In the genomic region with DNA sequence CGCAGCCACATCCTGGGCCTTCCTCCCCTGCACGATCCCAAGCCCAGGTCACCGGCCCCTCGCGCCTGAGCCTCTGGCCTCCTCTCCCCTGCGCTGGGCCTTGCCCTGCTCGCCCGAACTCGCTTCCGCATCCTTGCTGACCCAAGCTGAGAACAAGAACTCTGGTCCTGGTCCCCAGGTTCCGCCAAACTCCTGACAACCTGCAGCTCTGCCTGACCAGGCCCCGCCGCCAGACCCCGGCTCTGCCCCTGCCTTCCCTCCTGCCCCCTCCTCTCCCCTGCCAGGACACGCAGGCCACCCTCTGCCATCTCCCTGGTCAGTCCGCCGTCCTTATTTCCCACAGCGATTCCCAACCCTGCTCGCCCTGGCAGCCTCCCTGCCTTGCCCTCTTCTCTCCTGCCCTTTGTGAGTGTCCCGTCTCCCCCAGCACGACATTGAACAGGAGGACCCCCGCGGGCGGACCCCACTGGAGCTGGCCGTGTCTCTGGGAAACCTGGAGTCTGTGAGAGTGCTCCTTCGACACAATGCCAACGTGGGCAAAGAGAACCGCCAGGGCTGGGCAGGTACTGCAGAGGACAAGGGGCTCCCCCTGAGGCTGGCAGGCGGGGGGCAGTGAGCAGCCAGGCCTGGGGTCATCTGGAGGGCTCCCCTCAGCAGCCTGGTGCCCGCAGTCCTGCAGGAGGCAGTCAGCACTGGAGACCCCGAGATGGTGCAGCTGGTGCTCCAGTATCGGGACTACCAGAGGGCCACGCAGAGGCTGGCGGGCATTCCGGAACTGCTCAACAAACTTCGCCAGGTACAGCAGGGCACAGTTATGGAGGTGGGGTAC, we compare ENCODE assay signal across 8 cellular contexts. TPM values are rescaled to one million over a fixed set of nuclear protein-coding genes. Genes with fewer than 3 reads are reported as not detected.
DNase-seq lines count a peak whose midpoint lies in the region; ATAC-seq and TF ChIP-seq lines count a peak whose summit lies in the region.

No MANE protein-coding gene starts in this region.

- no peaks in the 10 kb centered on the region for H3K9me3 ChIP-seq in HEK293 (ENCODE audit: control insufficient read depth, insufficient read depth, low read depth, low read length)
- H3K9me3 ChIP-seq in ascending aorta, result no peaks in the 10 kb centered on the region

- CTCF ChIA-PET in HEK293 (lab: Yijun Ruan, JAX), result interaction anchor here (0.7 to 3.9 kb wide), 3 partner anchors 28 to 302 kb away, joined by 4 to 17 read pairs (median 6); no protein-coding TSS in a partner anchor

- H3K9me3 Mint-ChIP-seq in immature natural killer cell, result peaks cover 0 to 3% (median 0%) of the 10 kb centered on the region in 6 donors
- no peaks in the 10 kb centered on the region for H3K9me3 Mint-ChIP-seq in stimulated activated naive CD8-positive, alpha-beta T cell treated with anti-CD3 and anti-CD28 coated beads, Interleukin-15, amount 100 ng/mL, for 72 hours

- peak overlapping the region; percentile 81 for H3K4me3 ChIP-seq in HEK293 (ENCODE audit: low read depth, low read length)
- H3K4me3 ChIP-seq in ascending aorta, result peak overlapping the region; percentile 76 to 87

- H3K36me3 ChIP-seq in HEK293 (ENCODE audit: control insufficient read depth in 2 of 2, insufficient read depth in 1 of 2, low read length in 2 of 2) (peaks cover 6 to 72% of the 10 kb centered on the region in 2 experiments; a peak in 2 of 3 replicates), ascending aorta (peaks cover 19 to 41% of the 10 kb centered on the region in 2 donors)

- H3K27me3 ChIP-seq in ascending aorta, result no peaks in the 10 kb centered on the region

- POLR2A ChIA-PET in HEK293 (lab: Yijun Ruan, JAX), result interaction anchor here (1.1 to 3.0 kb wide), 4 partner anchors 10 to 28 kb away, joined by 3 to 26 read pairs (median 17); a partner anchor contains a TSS

- H3K27ac ChIP-seq in 22Rv1, result peak overlapping the region; percentile 91
- peak overlapping the region; percentile 70 for H3K27ac ChIP-seq in HEK293 (ENCODE audit: extremely low read depth, low read depth, low read length)
- peak overlapping the region; percentile 91 to 98 for H3K27ac ChIP-seq in ascending aorta

- intact Hi-C loops in ascending aorta (cut with DNase I), result loop anchor here (1.0 to 2.0 kb wide), 5 partner anchors 13 to 49 kb away; a partner anchor contains a TSS

- no peak for ATAC-seq in stimulated activated naive CD8-positive, alpha-beta T cell treated with anti-CD3 and anti-CD28 coated beads, Interleukin-15, amount 100 ng/mL, for 72 hours
- ATAC-seq in HG03469 (IDR thresholded peaks at IDR 0.05; ENCODE audit: unreplicated experiment), result no peak

- H3K27me3 Mint-ChIP-seq in immature natural killer cell (ENCODE audit: low read depth in 3 of 3), result peaks cover 24 to 51% (median 30%) of the 10 kb centered on the region in 3 donors
- no peaks in the 10 kb centered on the region for H3K27me3 Mint-ChIP-seq in stimulated activated naive CD8-positive, alpha-beta T cell treated with anti-CD3 and anti-CD28 coated beads, Interleukin-15, amount 100 ng/mL, for 72 hours

- H3K4me1 Mint-ChIP-seq in immature natural killer cell, result peaks cover 46 to 65% of the 10 kb centered on the region in 2 donors
- H3K4me1 Mint-ChIP-seq in stimulated activated naive CD8-positive, alpha-beta T cell treated with anti-CD3 and anti-CD28 coated beads, Interleukin-15, amount 100 ng/mL, for 72 hours, result peaks cover 83% of the 10 kb centered on the region

- H3K4me1 ChIP-seq in HEK293 (ENCODE audit: control insufficient read depth, insufficient read depth, low read length) (no peaks in the 10 kb centered on the region), ascending aorta (peaks cover 14 to 38% of the 10 kb centered on the region in 2 donors)

- peak overlapping the region; percentile 82 to 94 (median 88) for H3K27ac Mint-ChIP-seq in immature natural killer cell
- H3K27ac Mint-ChIP-seq in stimulated activated naive CD8-positive, alpha-beta T cell treated with anti-CD3 and anti-CD28 coated beads, Interleukin-15, amount 100 ng/mL, for 72 hours, result peak overlapping the region; percentile 87 to 99

- H3K4me3 Mint-ChIP-seq in immature natural killer cell, result peak overlapping the region; percentile 84 to 91 (median 89)
- H3K4me3 Mint-ChIP-seq in stimulated activated naive CD8-positive, alpha-beta T cell treated with anti-CD3 and anti-CD28 coated beads, Interleukin-15, amount 100 ng/mL, for 72 hours, result peak overlapping the region; percentile 90 to 99

- peaks cover 0 to 8% (median 7%) of the 10 kb centered on the region in 3 donors for H3K36me3 Mint-ChIP-seq in immature natural killer cell

- DNase-seq in ascending aorta (ENCODE audit: low spot score in 2 of 2) (no peak), immature natural killer cell (no peak), glomerular visceral epithelial cell (ENCODE audit: extremely low spot score) (no peak), amniotic stem cell (lab: John Stamatoyannopoulos, UW) (no peak)
- DNase-seq in stimulated activated naive CD8-positive, alpha-beta T cell treated with anti-CD3 and anti-CD28 coated beads, Interleukin-15, amount 100 ng/mL, for 72 hours, result peak in 1 of 2 donors; percentile 52

- TF ChIP-seq CTCF in 22Rv1 (IDR thresholded peaks at IDR 0.05) (no peak), HEK293 (tag by site-specific recombination; IDR thresholded peaks at IDR 0.05) (no peak), ascending aorta (IDR thresholded peaks at IDR 0.05) (no peak)

TF ChIP-seq in HEK293, 187 proteins besides CTCF, POLR2A, EP300 and RAD21 (continues in another document):
- TF ChIP-seq ZNF341 (tag by site-specific recombination; IDR thresholded peaks at IDR 0.05; ENCODE audit: low read depth) (no peak), KLF9 (tag by site-specific recombination; IDR thresholded peaks at IDR 0.05; ENCODE audit: low read depth) (no peak), ZNF169 (tag by site-specific recombination; IDR thresholded peaks at IDR 0.05) (no peak), ZNF600 (tag by site-specific recombination; IDR thresholded peaks at IDR 0.05) (peak; percentile 56; the same call in 1 of the 2 replicates), ZNF776 (tag by site-specific recombination; IDR thresholded peaks at IDR 0.05; ENCODE audit: borderline replicate concordance) (no peak), ZNF785 (tag by site-specific recombination; IDR thresholded peaks at IDR 0.05) (no peak), ZNF146 (tag by site-specific recombination; IDR thresholded peaks at IDR 0.05) (no peak), ZIC2 (tag by site-specific recombination; IDR thresholded peaks at IDR 0.05) (peak; percentile 11; the same call in 1 of the 2 replicates)
- TF ChIP-seq, protein P1, sequence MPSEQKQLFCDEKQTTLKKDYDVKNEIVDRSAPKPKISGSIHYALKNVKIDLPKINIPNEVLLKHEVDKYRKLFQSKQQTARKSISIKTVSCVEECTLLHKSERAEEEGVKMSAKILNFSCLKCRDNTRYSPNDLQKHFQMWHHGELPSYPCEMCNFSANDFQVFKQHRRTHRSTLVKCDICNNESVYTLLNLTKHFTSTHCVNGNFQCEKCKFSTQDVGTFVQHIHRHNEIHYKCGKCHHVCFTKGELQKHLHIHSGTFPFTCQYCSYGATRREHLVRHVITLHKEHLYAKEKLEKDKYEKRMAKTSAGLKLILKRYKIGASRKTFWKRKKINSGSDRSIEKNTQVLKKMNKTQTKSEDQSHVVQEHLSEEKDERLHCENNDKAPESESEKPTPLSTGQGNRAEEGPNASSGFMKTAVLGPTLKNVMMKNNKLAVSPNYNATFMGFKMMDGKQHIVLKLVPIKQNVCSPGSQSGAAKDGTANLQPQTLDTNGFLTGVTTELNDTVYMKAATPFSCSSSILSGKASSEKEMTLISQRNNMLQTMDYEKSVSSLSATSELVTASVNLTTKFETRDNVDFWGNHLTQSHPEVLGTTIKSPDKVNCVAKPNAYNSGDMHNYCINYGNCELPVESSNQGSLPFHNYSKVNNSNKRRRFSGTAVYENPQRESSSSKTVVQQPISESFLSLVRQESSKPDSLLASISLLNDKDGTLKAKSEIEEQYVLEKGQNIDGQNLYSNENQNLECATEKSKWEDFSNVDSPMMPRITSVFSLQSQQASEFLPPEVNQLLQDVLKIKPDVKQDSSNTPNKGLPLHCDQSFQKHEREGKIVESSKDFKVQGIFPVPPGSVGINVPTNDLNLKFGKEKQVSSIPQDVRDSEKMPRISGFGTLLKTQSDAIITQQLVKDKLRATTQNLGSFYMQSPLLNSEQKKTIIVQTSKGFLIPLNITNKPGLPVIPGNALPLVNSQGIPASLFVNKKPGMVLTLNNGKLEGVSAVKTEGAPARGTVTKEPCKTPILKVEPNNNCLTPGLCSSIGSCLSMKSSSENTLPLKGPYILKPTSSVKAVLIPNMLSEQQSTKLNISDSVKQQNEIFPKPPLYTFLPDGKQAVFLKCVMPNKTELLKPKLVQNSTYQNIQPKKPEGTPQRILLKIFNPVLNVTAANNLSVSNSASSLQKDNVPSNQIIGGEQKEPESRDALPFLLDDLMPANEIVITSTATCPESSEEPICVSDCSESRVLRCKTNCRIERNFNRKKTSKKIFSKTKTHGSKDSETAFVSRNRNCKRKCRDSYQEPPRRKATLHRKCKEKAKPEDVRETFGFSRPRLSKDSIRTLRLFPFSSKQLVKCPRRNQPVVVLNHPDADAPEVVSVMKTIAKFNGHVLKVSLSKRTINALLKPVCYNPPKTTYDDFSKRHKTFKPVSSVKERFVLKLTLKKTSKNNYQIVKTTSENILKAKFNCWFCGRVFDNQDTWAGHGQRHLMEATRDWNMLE (tag by site-specific recombination; conservative IDR thresholded peaks at IDR 0.05; ENCODE audit: low read depth), result no peak
- TF ChIP-seq, protein P2, sequence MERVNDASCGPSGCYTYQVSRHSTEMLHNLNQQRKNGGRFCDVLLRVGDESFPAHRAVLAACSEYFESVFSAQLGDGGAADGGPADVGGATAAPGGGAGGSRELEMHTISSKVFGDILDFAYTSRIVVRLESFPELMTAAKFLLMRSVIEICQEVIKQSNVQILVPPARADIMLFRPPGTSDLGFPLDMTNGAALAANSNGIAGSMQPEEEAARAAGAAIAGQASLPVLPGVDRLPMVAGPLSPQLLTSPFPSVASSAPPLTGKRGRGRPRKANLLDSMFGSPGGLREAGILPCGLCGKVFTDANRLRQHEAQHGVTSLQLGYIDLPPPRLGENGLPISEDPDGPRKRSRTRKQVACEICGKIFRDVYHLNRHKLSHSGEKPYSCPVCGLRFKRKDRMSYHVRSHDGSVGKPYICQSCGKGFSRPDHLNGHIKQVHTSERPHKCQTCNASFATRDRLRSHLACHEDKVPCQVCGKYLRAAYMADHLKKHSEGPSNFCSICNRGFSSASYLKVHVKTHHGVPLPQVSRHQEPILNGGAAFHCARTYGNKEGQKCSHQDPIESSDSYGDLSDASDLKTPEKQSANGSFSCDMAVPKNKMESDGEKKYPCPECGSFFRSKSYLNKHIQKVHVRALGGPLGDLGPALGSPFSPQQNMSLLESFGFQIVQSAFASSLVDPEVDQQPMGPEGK (tag by site-specific recombination; IDR thresholded peaks at IDR 0.05), result peak; percentile 18; the same call in 1 of the 2 replicates

RNA-seq across cellular contexts. Expression of a gene that starts 0.8 kb away (rescaled TPM):
- total RNA-seq in ascending aorta, result 54.7 TPM
- 10 to 100 TPM; 12.4 to 26.7 (median 14.2) TPM for polyA plus RNA-seq in immature natural killer cell

RNA-seq across cellular contexts. Expression of a gene that starts 13.5 kb away (rescaled TPM):
- 30.9 TPM for total RNA-seq in ascending aorta
- polyA plus RNA-seq in immature natural killer cell, result 1 to 10 TPM; 1.1 to 4.8 (median 2.3) TPM

RNA-seq across cellular contexts. Expression of a gene that starts 23.6 kb away (rescaled TPM):
- total RNA-seq in ascending aorta, result 65.3 TPM
- polyA plus RNA-seq in immature natural killer cell, result 10 to 100 TPM; 15.2 to 25.9 (median 22.9) TPM
